ENCODE assay signal across 22 cellular contexts in the genomic region with DNA sequence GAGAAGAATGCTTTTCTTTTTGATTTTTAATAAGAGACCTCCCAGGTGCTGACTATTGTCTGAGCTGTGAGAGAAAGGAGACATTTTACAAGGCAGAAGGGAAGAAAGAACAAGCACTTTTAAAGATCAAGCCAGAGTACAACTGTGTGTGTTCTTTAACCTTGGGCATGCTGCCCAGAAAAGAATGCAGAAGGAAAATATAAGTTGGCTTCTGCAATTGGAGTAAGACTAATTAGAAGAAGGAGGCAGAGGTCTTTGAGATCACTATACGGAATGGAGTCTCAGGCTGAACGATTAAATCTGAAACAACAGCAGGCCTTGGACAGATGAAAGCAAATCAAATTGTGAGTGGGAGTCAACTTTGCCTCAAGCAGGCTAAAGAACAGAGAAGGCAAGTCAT.
DNase-seq lines count a peak whose midpoint lies in the region; ATAC-seq and TF ChIP-seq lines count a peak whose summit lies in the region.
"Had no signal": no experiment of that assay in that cellular context is flagged by ENCODE, and none has a peak within 500 bp of the region (broad histone marks: within the 10 kb centered on the region; RNA-seq: fewer than 3 reads in every experiment).

No MANE protein-coding gene starts in this region.

- H3K27me3 Mint-ChIP-seq in chondrocyte (ENCODE audit: low read depth): peaks cover 3% of the 10 kb centered on the region
- H3K27me3 Mint-ChIP-seq in activated naive CD4-positive, alpha-beta T cell treated with anti-CD3 and anti-CD28 coated beads, Interleukin-2, amount 10 ng/mL, durations not matched to agents 7 days and 5 days: no peaks in the 10 kb centered on the region

- ATAC-seq in left colon (peak; percentile 89), psoas muscle (no peak), HG02840 (IDR thresholded peaks at IDR 0.05; ENCODE audit: low FRiP score, unreplicated experiment) (no peak)
- ATAC-seq: esophagus mucosa had no signal

- no peak overlapping the region for H3K4me3 Mint-ChIP-seq in chondrocyte (ENCODE audit: unreplicated experiment)
- H3K4me3 Mint-ChIP-seq in activated naive CD4-positive, alpha-beta T cell treated with anti-CD3 and anti-CD28 coated beads, Interleukin-2, amount 10 ng/mL, durations not matched to agents 7 days and 5 days: no peak overlapping the region
- H3K4me3 Mint-ChIP-seq: CD14-positive monocyte had no signal

- no peak for TF ChIP-seq CTCF in chondrocyte (IDR thresholded peaks at IDR 0.05)
- TF ChIP-seq CTCF in psoas muscle (IDR thresholded peaks at IDR 0.05): no peak

- peaks cover 17% of the 10 kb centered on the region for H3K4me1 Mint-ChIP-seq in chondrocyte (ENCODE audit: low read depth)
- no peaks in the 10 kb centered on the region for H3K4me1 Mint-ChIP-seq in activated naive CD4-positive, alpha-beta T cell treated with anti-CD3 and anti-CD28 coated beads, Interleukin-2, amount 10 ng/mL, durations not matched to agents 7 days and 5 days
- H3K4me1 Mint-ChIP-seq: CD14-positive monocyte had no signal

- H3K9me3 ChIP-seq in psoas muscle: no peaks in the 10 kb centered on the region
- H3K9me3 ChIP-seq: HAP-1, neutrophil, tibial artery had no signal

- H3K27me3 ChIP-seq in psoas muscle (ENCODE audit: insufficient read depth in 3 of 3, low read length in 2 of 3): no peaks in the 10 kb centered on the region
- H3K27me3 ChIP-seq: tibial artery had no signal

- DNase-seq in NCI-H69 (lab: John Stamatoyannopoulos, UW) (peak; percentile 9), chondrocyte (ENCODE audit: low spot score) (no peak), left colon (peak; percentile 26 to 56), smooth muscle cell of the brain vasculature (ENCODE audit: low read depth, low spot score) (peak; percentile 10), NCI-H2171 treated with DMSO at 0.1 percent for 48 hours (lab: John Stamatoyannopoulos, UW) (no peak), psoas muscle (no peak)
- no peak for DNase-seq in activated naive CD4-positive, alpha-beta T cell treated with anti-CD3 and anti-CD28 coated beads, Interleukin-2, amount 10 ng/mL, durations not matched to agents 7 days and 5 days
- DNase-seq: activated naive CD4-positive, alpha-beta T cell treated with Interleukin-2 at 50 U/mL for 16 hours; cerebellar nuclear complex; mesendoderm; NCI-H1930; NCI-H524 treated with DMSO at 0.1 percent for 48 hours; OCI-M1; tibial artery; WERI-Rb-1 had no signal

- H3K4me3 ChIP-seq in psoas muscle: no peak overlapping the region
- H3K4me3 ChIP-seq: HAP-1, tibial artery had no signal

- peak overlapping the region; percentile 53 for H3K27ac Mint-ChIP-seq in chondrocyte (ENCODE audit: unreplicated experiment)
- no peak overlapping the region for H3K27ac Mint-ChIP-seq in activated naive CD4-positive, alpha-beta T cell treated with anti-CD3 and anti-CD28 coated beads, Interleukin-2, amount 10 ng/mL, durations not matched to agents 7 days and 5 days

- no peaks in the 10 kb centered on the region for H3K36me3 Mint-ChIP-seq in chondrocyte (ENCODE audit: low read depth)
- no peaks in the 10 kb centered on the region for H3K36me3 Mint-ChIP-seq in activated naive CD4-positive, alpha-beta T cell treated with anti-CD3 and anti-CD28 coated beads, Interleukin-2, amount 10 ng/mL, durations not matched to agents 7 days and 5 days
- H3K36me3 Mint-ChIP-seq: CD14-positive monocyte had no signal

- H3K9me3 Mint-ChIP-seq in chondrocyte (ENCODE audit: low read depth): no peaks in the 10 kb centered on the region
- no peaks in the 10 kb centered on the region for H3K9me3 Mint-ChIP-seq in activated naive CD4-positive, alpha-beta T cell treated with anti-CD3 and anti-CD28 coated beads, Interleukin-2, amount 10 ng/mL, durations not matched to agents 7 days and 5 days

- H3K27ac ChIP-seq in psoas muscle: no peak overlapping the region
- H3K27ac ChIP-seq: HL-60, KMS-11, neutrophil, tibial artery, WERI-Rb-1 had no signal

- intact Hi-C loops in left colon (cut with DNase I, micrococcal nuclease) (no loop called here), psoas muscle (cut with DNase I) (no loop called here)

- WGBS in psoas muscle, 3 donors: 25 to 34% (median 26%) methylated on average over 2 of the region's 2 CpGs

- CTCF ChIA-PET in activated naive CD4-positive, alpha-beta T cell treated with anti-CD3 and anti-CD28 coated beads, Interleukin-2, amount 10 ng/mL, durations not matched to agents 7 days and 5 days (lab: Charles Lee): no interaction called here

- H3K36me3 ChIP-seq in psoas muscle (ENCODE audit: insufficient read depth in 1 of 2, low read depth in 1 of 2): no peaks in the 10 kb centered on the region
- H3K36me3 ChIP-seq: HAP-1, neutrophil, tibial artery, WERI-Rb-1 had no signal

- peaks cover 8% of the 10 kb centered on the region for H3K4me1 ChIP-seq in psoas muscle

Comparison
In these comparisons a context has a peak if more than half of its experiments do, and no peak if none do; other contexts are left out.
1. DNase-seq: peak in NCI-H69 (single experiment), left colon (2 of 2) and smooth muscle cell of the brain vasculature (single experiment); none in chondrocyte (single experiment), NCI-H2171 treated with DMSO at 0.1 percent for 48 hours (single experiment), activated naive CD4-positive, alpha-beta T cell treated with anti-CD3 and anti-CD28 coated beads, Interleukin-2, amount 10 ng/mL, durations not matched to agents 7 days and 5 days (single experiment) and psoas muscle (0 of 2).